In the genomic region with DNA sequence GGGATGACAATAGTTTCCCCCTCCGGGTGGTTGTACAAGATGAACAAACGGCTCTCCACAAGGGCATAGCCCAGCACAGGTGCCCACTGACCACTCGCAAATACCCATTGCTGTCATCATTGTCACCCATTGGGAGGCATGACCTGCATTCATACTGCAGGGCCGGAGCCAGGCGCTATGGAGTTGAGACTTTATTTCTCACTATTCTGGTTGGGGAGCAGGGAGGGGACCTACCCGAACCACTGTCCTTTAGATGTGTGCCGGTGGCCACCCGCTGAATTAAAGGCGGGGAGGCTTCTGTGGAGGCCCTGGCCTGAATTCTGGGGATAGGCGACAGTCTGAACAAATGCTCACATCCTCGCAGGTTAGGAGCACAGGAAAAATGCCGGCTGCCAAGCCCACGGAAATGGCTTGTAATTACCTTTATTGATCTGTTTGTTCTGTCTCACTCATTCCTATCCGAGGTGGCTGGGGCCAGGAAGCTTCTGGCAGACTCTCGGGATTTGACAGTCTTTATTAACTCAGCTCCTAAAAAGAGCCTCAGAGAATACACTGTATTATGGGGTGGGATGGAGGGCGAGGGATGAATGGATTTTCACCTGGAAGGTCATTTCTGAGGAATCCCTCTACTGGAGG, we compare ENCODE assay signal across 21 cellular contexts.
DNase-seq lines count a peak whose midpoint lies in the region; ATAC-seq lines count a peak whose summit lies in the region.
"Had no signal": no experiment of that assay in that cellular context is flagged by ENCODE, and none has a peak within 500 bp of the region (broad histone marks: within the 10 kb centered on the region; RNA-seq: fewer than 3 reads in every experiment).

No MANE protein-coding gene starts in this region.

- DNase-seq in activated effector memory CD4-positive, alpha-beta T cell treated with anti-CD3 and anti-CD28 coated beads, Interleukin-2, amount 50 U/mL, for 16 hours: peak; percentile 17
- DNase-seq in activated effector memory CD4-positive, alpha-beta T cell treated with Interleukin-2 at 50 U/mL for 16 hours: no peak
- DNase-seq in NCI-H2227 (lab: John Stamatoyannopoulos, UW; ENCODE audit: unreplicated experiment) (peak; percentile 35), left lobe of liver (ENCODE audit: low spot score) (peak; percentile 76), islet precursor cell (no peak), NCI-H526 treated with DMSO at 0.1 percent for 48 hours (lab: John Stamatoyannopoulos, UW) (no peak)
- DNase-seq: activated CD4-positive, alpha-beta T cell treated with anti-CD3 and anti-CD28 coated beads, Interleukin-2, amount 10 ng/mL, durations not matched to agents 7 days and 5 days; activated naive CD4-positive, alpha-beta T cell treated with Interleukin-2 at 50 U/mL for 16 hours; activated T-cell treated with anti-CD3 and anti-CD28 coated beads, Interleukin-2, amount 50 U/mL, for 4 hours; cerebellar nuclear complex; dorsolateral prefrontal cortex; IMR-90; left lung; naive B cell; NK-92 treated with Interleukin-12 subunit alpha and Interleukin-12 subunit beta, amount 100 ng/mL, for 24 hours; PC-9; Right ventricle myocardium superior; stimulated activated naive CD4-positive, alpha-beta T cell treated with Interleukin-2 at 50 U/mL for 16 hours had no signal

- ATAC-seq in left lobe of liver: peak; percentile 84
- ATAC-seq in HG03135 (IDR thresholded peaks at IDR 0.05; ENCODE audit: unreplicated experiment): no peak
- ATAC-seq in GM21723 (IDR thresholded peaks at IDR 0.05; ENCODE audit: unreplicated experiment): no peak
- ATAC-seq: activated T-cell treated with anti-CD3 and anti-CD28 coated beads, Interleukin-2, amount 50 U/mL, for 4 hours; gastroesophageal sphincter; left lung had no signal

Comparison
In these comparisons a context has a peak if more than half of its experiments do, and no peak if none do; other contexts are left out.
1. DNase-seq: peak in activated effector memory CD4-positive, alpha-beta T cell treated with anti-CD3 and anti-CD28 coated beads, Interleukin-2, amount 50 U/mL, for 16 hours (single experiment), NCI-H2227 (single experiment) and left lobe of liver (single experiment); none in activated effector memory CD4-positive, alpha-beta T cell treated with Interleukin-2 at 50 U/mL for 16 hours (single experiment), islet precursor cell (single experiment) and NCI-H526 treated with DMSO at 0.1 percent for 48 hours (single experiment).